13 cellular contexts compared by ENCODE assay signal in the genomic region with DNA sequence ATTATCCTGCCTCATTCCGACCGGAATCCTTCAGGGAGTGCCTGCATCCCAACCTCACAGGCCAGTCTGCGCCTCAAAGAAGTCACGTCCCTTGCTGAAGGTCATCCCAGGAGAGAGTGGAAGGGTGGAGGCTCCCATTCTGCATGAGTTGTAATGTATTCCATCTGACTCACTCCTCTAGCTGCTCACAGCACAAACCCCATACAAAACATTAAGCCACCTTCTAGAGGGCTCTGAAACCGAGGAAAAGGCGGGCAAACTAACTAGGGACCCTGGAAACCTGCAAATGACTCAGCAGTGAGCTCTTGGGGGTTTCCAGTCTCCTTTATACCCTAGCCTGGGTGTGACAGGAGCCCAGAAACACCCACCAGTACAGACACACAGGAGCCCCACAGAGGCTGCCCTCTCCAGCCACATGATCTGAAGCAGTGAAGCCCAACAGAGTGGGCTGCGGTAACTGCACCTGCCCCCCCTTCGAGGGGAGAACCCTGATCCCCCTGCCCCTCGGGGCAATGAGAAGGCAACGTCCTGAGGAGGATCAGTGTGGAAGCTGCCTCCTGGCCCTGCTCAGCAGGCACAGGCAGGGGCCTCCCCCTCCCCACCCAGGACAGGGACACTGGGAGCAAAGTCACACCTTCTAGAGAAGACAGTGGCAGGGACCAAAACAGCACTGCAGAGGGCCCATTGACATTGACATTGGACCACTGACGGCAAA.
DNase-seq lines count a peak whose midpoint lies in the region; ATAC-seq and TF ChIP-seq lines count a peak whose summit lies in the region.
"Had no signal": no experiment of that assay in that cellular context is flagged by ENCODE, and none has a peak within 500 bp of the region (broad histone marks: within the 10 kb centered on the region; RNA-seq: fewer than 3 reads in every experiment).

No MANE protein-coding gene starts in this region.

- no peaks in the 10 kb centered on the region for H3K36me3 ChIP-seq in breast epithelium
- H3K36me3 ChIP-seq in WERI-Rb-1, result no peaks in the 10 kb centered on the region
- H3K36me3 ChIP-seq: tibial artery had no signal

- ATAC-seq in GM21381 (IDR thresholded peaks at IDR 0.05; ENCODE audit: unreplicated experiment), result peak; percentile 54
- ATAC-seq in HG03039 (IDR thresholded peaks at IDR 0.05; ENCODE audit: unreplicated experiment), result peak; percentile 79
- ATAC-seq: K562 had no signal

- TF ChIP-seq POLR2A in breast epithelium (IDR thresholded peaks at IDR 0.05), result no peak

- H3K27me3 ChIP-seq in breast epithelium (peaks cover 0 to 10% of the 10 kb centered on the region in 2 donors), WERI-Rb-1 (ENCODE audit: insufficient read depth, low read depth, severe bottlenecking) (no peaks in the 10 kb centered on the region)

- no peak overlapping the region for H3K4me3 ChIP-seq in GM12864 (ENCODE audit: low read depth, low read length)
- no peak overlapping the region for H3K4me3 ChIP-seq in coronary artery
- no peak overlapping the region for H3K4me3 ChIP-seq in breast epithelium
- H3K4me3 ChIP-seq in WERI-Rb-1 (ENCODE audit: low read depth, low read length), result no peak overlapping the region
- H3K4me3 ChIP-seq: K562, tibial artery had no signal

- no peak for TF ChIP-seq CTCF in GM12864 (IDR thresholded peaks at IDR 0.05; ENCODE audit: low read depth, low read length, missing control alignments)
- no peak for TF ChIP-seq CTCF in coronary artery (IDR thresholded peaks at IDR 0.05)
- no peak for TF ChIP-seq CTCF in breast epithelium (IDR thresholded peaks at IDR 0.05)
- TF ChIP-seq CTCF in WERI-Rb-1 (IDR thresholded peaks at IDR 0.05; ENCODE audit: low read depth, low read length), result no peak

- intact Hi-C loops in breast epithelium (cut with DNase I; ENCODE audit: low total_unique reads), result no loop called here

- DNase-seq in GM12864 (ENCODE audit: low read depth), result peak; percentile 10
- peak; percentile 66 for DNase-seq in coronary artery (ENCODE audit: low spot score)
- no peak for DNase-seq in cortex of kidney (lab: John Stamatoyannopoulos, UW)
- no peak for DNase-seq in breast epithelium (ENCODE audit: low spot score in 2 of 2)
- no peak for DNase-seq in anterior cingulate cortex (lab: John Stamatoyannopoulos, UW)
- DNase-seq in WERI-Rb-1, result no peak
- DNase-seq: activated CD4-positive, CD25-positive, alpha-beta regulatory T cell; activated gamma-delta T cell treated with Interleukin-2 at 50 U/mL for 16 hours; Right ventricle myocardium superior had no signal

- no peak overlapping the region for H3K27ac ChIP-seq in coronary artery
- no peak overlapping the region for H3K27ac ChIP-seq in breast epithelium
- H3K27ac ChIP-seq in WERI-Rb-1, result no peak overlapping the region
- H3K27ac ChIP-seq: tibial artery had no signal

- no peaks in the 10 kb centered on the region for H3K9me3 ChIP-seq in breast epithelium
- H3K9me3 ChIP-seq in WERI-Rb-1 (ENCODE audit: severe bottlenecking), result peaks cover 2% of the 10 kb centered on the region
- H3K9me3 ChIP-seq: tibial artery had no signal

- H3K4me1 ChIP-seq in breast epithelium, result no peaks in the 10 kb centered on the region
- H3K4me1 ChIP-seq: tibial artery had no signal

Comparison
In these comparisons a context has a peak if more than half of its experiments do, and no peak if none do; other contexts are left out.
1. DNase-seq: peak in GM12864 (single experiment) and coronary artery (single experiment); none in cortex of kidney (single experiment), breast epithelium (0 of 2), anterior cingulate cortex (0 of 58) and WERI-Rb-1 (single experiment).